20 cellular contexts compared by ENCODE assay signal in genomic region chr21:33185852-33186251, GRCh38. TPM values are rescaled to one million over a fixed set of nuclear protein-coding genes. Genes with fewer than 3 reads are reported as not detected.
A peak's percentile ranks its signal among the peaks of the same experiment; 100 is the strongest.
DNase-seq lines count a peak whose midpoint lies in the region; ATAC-seq, FAIRE-seq and TF ChIP-seq lines count a peak whose summit lies in the region.
"Had no signal": no experiment of that assay in that cellular context is flagged by ENCODE, and none has a peak within 500 bp of the region (broad histone marks: within the 10 kb centered on the region; RNA-seq: fewer than 3 reads in every experiment).

No MANE protein-coding gene starts in this region.

- H3K36me3 Mint-ChIP-seq in activated naive CD4-positive, alpha-beta T cell treated with anti-CD3 and anti-CD28 coated beads, Interleukin-2, amount 10 ng/mL, durations not matched to agents 7 days and 5 days = peaks cover 16% of the 10 kb centered on the region
- peaks cover 7% of the 10 kb centered on the region for H3K36me3 Mint-ChIP-seq in T-helper 2 cell treated with Interferon-gamma antibody and Interleukin-4, amounts not matched to agents 5 μg/mL and 100 μg/mL, for 36 hours (ENCODE audit: low read depth)

- peaks cover under 1% of the 10 kb centered on the region for H3K27me3 Mint-ChIP-seq in activated naive CD4-positive, alpha-beta T cell treated with anti-CD3 and anti-CD28 coated beads, Interleukin-2, amount 10 ng/mL, durations not matched to agents 7 days and 5 days
- peaks cover 19% of the 10 kb centered on the region for H3K27me3 Mint-ChIP-seq in T-helper 2 cell treated with Interferon-gamma antibody and Interleukin-4, amounts not matched to agents 5 μg/mL and 100 μg/mL, for 36 hours (ENCODE audit: low read depth)

- H3K4me1 ChIP-seq in endothelial cell of umbilical vein (ENCODE audit: control insufficient read depth, extremely low read depth, insufficient read depth, low read length) (no peaks in the 10 kb centered on the region), kidney (ENCODE audit: control insufficient read depth in 1 of 2, insufficient read depth in 1 of 2, low read depth in 1 of 2, low read length in 2 of 2) (no peaks in the 10 kb centered on the region)
- H3K4me1 ChIP-seq: breast epithelium, suprapubic skin had no signal

- H3K4me1 Mint-ChIP-seq in activated naive CD4-positive, alpha-beta T cell treated with anti-CD3 and anti-CD28 coated beads, Interleukin-2, amount 10 ng/mL, durations not matched to agents 7 days and 5 days = peaks cover 51% of the 10 kb centered on the region
- H3K4me1 Mint-ChIP-seq in T-helper 2 cell treated with Interferon-gamma antibody and Interleukin-4, amounts not matched to agents 5 μg/mL and 100 μg/mL, for 36 hours (ENCODE audit: low read depth) = peaks cover 30% of the 10 kb centered on the region

- no peak for ATAC-seq in GM18505 (IDR thresholded peaks at IDR 0.05; ENCODE audit: unreplicated experiment)

- peak; percentile 36 for DNase-seq in activated naive CD4-positive, alpha-beta T cell treated with anti-CD3 and anti-CD28 coated beads, Interleukin-2, amount 10 ng/mL, durations not matched to agents 7 days and 5 days
- DNase-seq in activated naive CD4-positive, alpha-beta T cell (lab: John Stamatoyannopoulos, UW) = no peak
- DNase-seq in T-helper 2 cell treated with Interferon-gamma antibody and Interleukin-4, amounts not matched to agents 5 μg/mL and 100 μg/mL, for 36 hours (ENCODE audit: low spot score) = no peak
- DNase-seq in endothelial cell of umbilical vein (ENCODE audit: low read depth, low spot score) = no peak
- DNase-seq in kidney = no peak
- DNase-seq in glomerular visceral epithelial cell (ENCODE audit: extremely low spot score) = no peak
- DNase-seq in medulla oblongata (ENCODE audit: extremely low spot score) = no peak
- DNase-seq: activated effector memory CD4-positive, alpha-beta T cell treated with anti-CD3 and anti-CD28 coated beads, Interleukin-2, amount 50 U/mL, for 16 hours; dorsolateral prefrontal cortex; HCEC 1CT; mesenchymal stem cell; NCI-H187 treated with DMSO at 0.1 percent for 48 hours; SHP77; stimulated activated CD4-positive, alpha-beta T cell treated with anti-CD3 and anti-CD28 coated beads, Interleukin-1b, Interleukin-23, amount 100 ng/mL, for 48 hours had no signal

- H3K9me3 ChIP-seq in endothelial cell of umbilical vein (replicated peaks; ENCODE audit: control insufficient read depth, insufficient read depth, low read length) (no peaks in the 10 kb centered on the region), kidney (ENCODE audit: control insufficient read depth in 1 of 2, low read length in 2 of 2) (no peaks in the 10 kb centered on the region)
- H3K9me3 ChIP-seq: breast epithelium, esophagus muscularis mucosa, right atrium auricular region, suprapubic skin had no signal

- peak overlapping the region; percentile 5 for H3K4me2 ChIP-seq in endothelial cell of umbilical vein (ENCODE audit: insufficient read depth, low read length)

- CTCF ChIA-PET in activated naive CD4-positive, alpha-beta T cell treated with anti-CD3 and anti-CD28 coated beads, Interleukin-2, amount 10 ng/mL, durations not matched to agents 7 days and 5 days (lab: Charles Lee) = interaction anchor here (1.2 to 3.0 kb wide), 4 partner anchors 11 to 360 kb away, joined by 3 to 13 read pairs (median 4); no protein-coding TSS in a partner anchor
- CTCF ChIA-PET in endothelial cell of umbilical vein (lab: Charles Lee) = interaction anchor here (1.1 to 4.3 kb wide), 3 partner anchors 11 to 191 kb away, joined by 4 to 22 read pairs (median 8); no protein-coding TSS in a partner anchor

- H3K9ac ChIP-seq in endothelial cell of umbilical vein (replicated peaks; ENCODE audit: extremely low read depth, insufficient read depth, low read length) (no peak overlapping the region), kidney (ENCODE audit: low read length in 2 of 2) (no peak overlapping the region)

- intact Hi-C loops in endothelial cell of umbilical vein (cut with micrococcal nuclease) = no loop called here
- intact Hi-C loops in kidney (cut with DNase I) = no loop called here

- peak overlapping the region; percentile 34 for H3K4me3 Mint-ChIP-seq in activated naive CD4-positive, alpha-beta T cell treated with anti-CD3 and anti-CD28 coated beads, Interleukin-2, amount 10 ng/mL, durations not matched to agents 7 days and 5 days
- peak overlapping the region; percentile 48 for H3K4me3 Mint-ChIP-seq in T-helper 2 cell treated with Interferon-gamma antibody and Interleukin-4, amounts not matched to agents 5 μg/mL and 100 μg/mL, for 36 hours

- H4K20me1 ChIP-seq in endothelial cell of umbilical vein (replicated peaks; ENCODE audit: control insufficient read depth, extremely low read depth, insufficient read depth, low read length) = no peaks in the 10 kb centered on the region

- dilution Hi-C loops in endothelial cell of umbilical vein (cut with MboI; ENCODE audit: extremely low pct_ligation_motif_present, low sequenced_read_pairs) = no loop called here

- H3K27me3 ChIP-seq in endothelial cell of umbilical vein (ENCODE audit: control insufficient read depth in 2 of 2, insufficient read depth in 2 of 2, low read length in 2 of 2) = peaks cover 4 to 26% of the 10 kb centered on the region in 2 experiments
- H3K27me3 ChIP-seq: breast epithelium, right atrium auricular region had no signal

- no peaks in the 10 kb centered on the region for H3K36me3 ChIP-seq in endothelial cell of umbilical vein (ENCODE audit: control insufficient read depth in 2 of 2, extremely low read depth in 1 of 2, insufficient read depth in 2 of 2, low read length in 2 of 2)
- no peaks in the 10 kb centered on the region for H3K36me3 ChIP-seq in kidney (ENCODE audit: control insufficient read depth in 1 of 2, insufficient read depth in 2 of 2, low read length in 2 of 2)
- H3K36me3 ChIP-seq: breast epithelium, esophagus muscularis mucosa, right atrium auricular region, suprapubic skin had no signal

- no peaks in the 10 kb centered on the region for H3K79me2 ChIP-seq in endothelial cell of umbilical vein (ENCODE audit: control insufficient read depth, insufficient read depth, low read length)

- H3K9me3 Mint-ChIP-seq in activated naive CD4-positive, alpha-beta T cell treated with anti-CD3 and anti-CD28 coated beads, Interleukin-2, amount 10 ng/mL, durations not matched to agents 7 days and 5 days = no peaks in the 10 kb centered on the region
- peaks cover 5% of the 10 kb centered on the region for H3K9me3 Mint-ChIP-seq in T-helper 2 cell treated with Interferon-gamma antibody and Interleukin-4, amounts not matched to agents 5 μg/mL and 100 μg/mL, for 36 hours

- BruUV-seq in endothelial cell of umbilical vein (replicated peaks; lab: Mats Ljungman, UMichigan) = no TSS peak

- no peak overlapping the region for H2AFZ ChIP-seq in endothelial cell of umbilical vein (ENCODE audit: low read depth, low read length)

- H3K9me1 ChIP-seq in endothelial cell of umbilical vein (replicated peaks; ENCODE audit: control insufficient read depth, extremely low read depth, insufficient read depth, low read length) = no peaks in the 10 kb centered on the region

- POLR2A ChIA-PET in endothelial cell of umbilical vein (lab: Charles Lee) = no interaction called here

- TF ChIP-seq CTCF in endothelial cell of umbilical vein (IDR thresholded peaks at IDR 0.05; ENCODE audit: extremely low read depth in 1 of 2, insufficient read depth in 1 of 2, low read depth in 1 of 2, low read length in 2 of 2) (no peak), kidney (IDR thresholded peaks at IDR 0.05; ENCODE audit: borderline replicate concordance, extremely low read depth, insufficient read depth) (no peak)

- H3K27ac ChIP-seq in endothelial cell of umbilical vein (ENCODE audit: insufficient read depth, low read depth, low read length) (no peak overlapping the region), kidney (ENCODE audit: low read depth in 2 of 2, low read length in 2 of 2) (no peak overlapping the region)
- H3K27ac ChIP-seq: breast epithelium, dorsolateral prefrontal cortex, esophagus muscularis mucosa, right atrium auricular region, suprapubic skin had no signal

- no peak for FAIRE-seq in endothelial cell of umbilical vein (lab: Jason Lieb, UNC)
- no peak for FAIRE-seq in kidney (lab: Jason Lieb, UNC)
- FAIRE-seq: GM19239 had no signal

- H3K4me3 ChIP-seq in endothelial cell of umbilical vein (replicated peaks in 1 of 3; ENCODE audit: insufficient read depth in 1 of 3, low read depth in 1 of 3, low read length in 3 of 3) (no peak overlapping the region), kidney (ENCODE audit: low read length in 2 of 2) (no peak overlapping the region)
- H3K4me3 ChIP-seq: breast epithelium, dorsolateral prefrontal cortex, esophagus muscularis mucosa, right atrium auricular region, suprapubic skin had no signal

- TF ChIP-seq POLR2A in endothelial cell of umbilical vein (IDR thresholded peaks at IDR 0.05; ENCODE audit: low read depth, low read length) (no peak), GM18505 (IDR thresholded peaks at IDR 0.05; ENCODE audit: borderline replicate concordance, extremely low read depth, insufficient read depth, insufficient read length) (no peak)

- peak overlapping the region; percentile 93 for H3K27ac Mint-ChIP-seq in activated naive CD4-positive, alpha-beta T cell treated with anti-CD3 and anti-CD28 coated beads, Interleukin-2, amount 10 ng/mL, durations not matched to agents 7 days and 5 days
- H3K27ac Mint-ChIP-seq in T-helper 2 cell treated with Interferon-gamma antibody and Interleukin-4, amounts not matched to agents 5 μg/mL and 100 μg/mL, for 36 hours = peak overlapping the region; percentile 66

TF ChIP-seq in endothelial cell of umbilical vein, 7 proteins besides CTCF, POLR2A, EP300 and RAD21 (continues in another document):
- TF ChIP-seq POLR2AphosphoS5 (IDR thresholded peaks at IDR 0.05; ENCODE audit: insufficient read depth, low read depth, low read length) (no peak), JUN (IDR thresholded peaks at IDR 0.05; ENCODE audit: borderline replicate concordance, insufficient read depth, insufficient read length, low read depth) (no peak), MYC (IDR thresholded peaks at IDR 0.05; ENCODE audit: low read depth, low read length) (no peak), GATA2 (IDR thresholded peaks at IDR 0.05; ENCODE audit: insufficient read depth, insufficient read length, low read depth, low read length) (no peak), EZH2 (IDR thresholded peaks at IDR 0.05; ENCODE audit: borderline replicate concordance, low read depth, low read length, severe bottlenecking) (no peak), FOS (IDR thresholded peaks at IDR 0.05; ENCODE audit: borderline replicate concordance, insufficient read depth, low read length) (no peak)

RNA-seq across cellular contexts. Expression of gene IFNAR2, which starts 43.9 kb away (rescaled TPM):
- total RNA-seq in endothelial cell of umbilical vein = 37.0 and 42.1 TPM in 2 replicates
- polyA plus RNA-seq in endothelial cell of umbilical vein = 19.8 and 22.8 TPM in 2 replicates
- 29.7 and 31.4 TPM in 2 replicates for polyA plus RNA-seq in endothelial cell of umbilical vein (2011; cell fraction: cytosol; rRNA removed)
- 23.2 and 27.8 TPM in 2 replicates for polyA plus RNA-seq in endothelial cell of umbilical vein (2011; cell fraction: nucleus; rRNA removed)
- 37.4 and 42.8 TPM in 2 replicates for polyA plus RNA-seq in endothelial cell of umbilical vein (2012)
- polyA minus RNA-seq in endothelial cell of umbilical vein = 33.0 and 44.7 TPM in 2 replicates
- 7.1 TPM for polyA minus RNA-seq in endothelial cell of umbilical vein (2011; cell fraction: cytosol; rRNA and poly(A)+ RNA removed)
- polyA minus RNA-seq in endothelial cell of umbilical vein (2011; cell fraction: nucleus; rRNA and poly(A)+ RNA removed) = 17.0 and 28.1 TPM in 2 replicates
- 56.5 TPM for total RNA-seq in kidney
- 14.8 TPM for polyA plus RNA-seq in kidney (ENCODE audit: insufficient read depth, low read depth, low replicate concordance)
